20 cellular contexts compared by ENCODE assay signal in genomic region chr1:147851149-147851548, GRCh38. TPM values are rescaled to one million over a fixed set of nuclear protein-coding genes. Genes with fewer than 3 reads are reported as not detected.
DNase-seq lines count a peak whose midpoint lies in the region; ATAC-seq, FAIRE-seq and TF ChIP-seq lines count a peak whose summit lies in the region.
"Had no signal": no experiment of that assay in that cellular context is flagged by ENCODE, and none has a peak within 500 bp of the region (broad histone marks: within the 10 kb centered on the region; RNA-seq: fewer than 3 reads in every experiment).

No MANE protein-coding gene starts in this region.

- H3K79me2 ChIP-seq in HepG2 (ENCODE audit: insufficient read depth, low read length), result no peaks in the 10 kb centered on the region

- peak in 1 of 2 experiments; percentile 71; a peak in 2 of 4 replicates for TF ChIP-seq EP300 in HepG2 (IDR thresholded peaks at IDR 0.05; ENCODE audit: low read depth in 2 of 2, low read length in 2 of 2)
- peak; percentile 23; the same call in 1 of the 2 replicates for TF ChIP-seq EP300 in HepG2 (CRISPR knock-in tag; IDR thresholded peaks at IDR 0.05; ENCODE audit: borderline replicate concordance)

- H3K27me3 ChIP-seq in HepG2 (ENCODE audit: control insufficient read depth in 1 of 2, insufficient read depth in 2 of 2, low read length in 2 of 2), result no peaks in the 10 kb centered on the region
- H3K27me3 ChIP-seq: sigmoid colon had no signal

- no peak for TF ChIP-seq RAD21 in HepG2 (CRISPR knock-in tag; IDR thresholded peaks at IDR 0.05)

- no peak overlapping the region for H3K9ac ChIP-seq in HepG2 (ENCODE audit: insufficient read depth, low read depth, low read length)

- in situ Hi-C loops in HepG2 (cut with HindIII; ENCODE audit: extremely low pct_ligation_motif_present, low pct_unique_long_range_greater_than_20kb), result no loop called here

- H3K4me1 ChIP-seq in HepG2 (ENCODE audit: insufficient read depth, low read length), result peaks cover 28% of the 10 kb centered on the region
- H3K4me1 ChIP-seq: sigmoid colon had no signal

- no peak overlapping the region for H3K27ac ChIP-seq in HepG2 (ENCODE audit: extremely low read length, insufficient read depth, low read length)
- H3K27ac ChIP-seq: sigmoid colon had no signal

- TF ChIP-seq CTCF in choroid plexus epithelial cell (conservative IDR thresholded peaks at IDR 0.05; ENCODE audit: low read depth, low read length), result no peak
- TF ChIP-seq CTCF in HepG2 (CRISPR knock-in tag; IDR thresholded peaks at IDR 0.05), result no peak

- H3K9me3 ChIP-seq in HepG2 (ENCODE audit: low read length), result no peaks in the 10 kb centered on the region
- H3K9me3 ChIP-seq: sigmoid colon had no signal

- DNase-seq in EL (peak; percentile 32), NCI-H69 (lab: John Stamatoyannopoulos, UW) (peak; percentile 6), choroid plexus epithelial cell (ENCODE audit: low read depth) (peak; percentile 60), HepG2 (ENCODE audit: low spot score) (peak; percentile 80), Right ventricle myocardium superior (no peak), activated gamma-delta T cell treated with Interleukin-2 at 50 U/mL for 16 hours (no peak), NCI-H2171 (lab: John Stamatoyannopoulos, UW) (no peak)
- no peak for DNase-seq in activated T-cell treated with anti-CD3 and anti-CD28 coated beads, Interleukin-2, amount 50 U/mL, for 48 hours
- DNase-seq: activated CD8-positive, alpha-beta memory T cell treated with anti-CD3 and anti-CD28 coated beads, Interleukin-2, amount 10 ng/mL, durations not matched to agents 7 days and 5 days; activated effector memory CD4-positive, alpha-beta T cell treated with anti-CD3 and anti-CD28 coated beads, Interleukin-2, amount 50 U/mL, for 16 hours; amniotic stem cell; head of caudate nucleus; NCI-H1092; nucleus accumbens; SHP77 treated with DMSO at 0.1 percent for 48 hours; sigmoid colon had no signal

- BruUV-seq in HepG2 (replicated peaks; lab: Mats Ljungman, UMichigan), result no TSS peak

- POLR2A ChIA-PET in HepG2 (lab: Yijun Ruan, JAX), result no interaction called here

- intact Hi-C loops in HepG2 (cut with micrococcal nuclease; ENCODE audit: unreplicated experiment) (no loop called here), Right ventricle myocardium superior (cut with DNase I) (no loop called here)

- no peaks in the 10 kb centered on the region for H4K20me1 ChIP-seq in HepG2 (ENCODE audit: insufficient read depth, low read length)

- peak overlapping the region; percentile 18; the same call in 1 of the 2 replicates for H3K4me2 ChIP-seq in HepG2 (ENCODE audit: low read depth, low read length)

- H3K36me3 ChIP-seq in HepG2 (replicated peaks in 1 of 2; ENCODE audit: control insufficient read depth in 1 of 2, insufficient read depth in 2 of 2, low read length in 2 of 2), result no peaks in the 10 kb centered on the region
- H3K36me3 ChIP-seq: sigmoid colon had no signal

- H3K4me3 ChIP-seq in choroid plexus epithelial cell (ENCODE audit: low read depth, low read length) (no peak overlapping the region), HepG2 (replicated peaks in 1 of 3; ENCODE audit: insufficient read depth in 1 of 3, low read depth in 2 of 3, low read length in 3 of 3) (no peak overlapping the region)
- H3K4me3 ChIP-seq: sigmoid colon had no signal

- H2AFZ ChIP-seq in HepG2 (ENCODE audit: low read length), result no peak overlapping the region

- peak; percentile 92 for ATAC-seq in HepG2
- ATAC-seq in Right ventricle myocardium superior (ENCODE audit: poor library complexity), result no peak
- ATAC-seq: activated CD8-positive, alpha-beta memory T cell treated with anti-CD3 and anti-CD28 coated beads, Interleukin-2, amount 10 ng/mL, durations not matched to agents 7 days and 5 days had no signal

- 0% methylated on average over 2 of the region's 2 CpGs for WGBS in HepG2 (ENCODE audit: low lambda C conversion rate)

- TF ChIP-seq POLR2A in HepG2 (IDR thresholded peaks at IDR 0.05; ENCODE audit: insufficient read depth in 1 of 2, low read depth in 2 of 2, low read length in 2 of 2), result no peak

- CTCF ChIA-PET in HepG2 (lab: Yijun Ruan, JAX; ENCODE audit: low intra/inter-chr PET ratio, low total read pairs), result no interaction called here

- no peak for FAIRE-seq in HepG2 (lab: Jason Lieb, UNC)
- FAIRE-seq: keratinocyte had no signal

TF ChIP-seq in HepG2, 621 proteins besides CTCF, POLR2A, EP300 and RAD21 (continues in another document):
- TF ChIP-seq HNF4G (IDR thresholded peaks at IDR 0.05; ENCODE audit: borderline replicate concordance, low read depth, low read length), result peak; percentile 82; the same call in 1 of the 2 replicates
- no peak; the same call in 1 of the 2 replicates for TF ChIP-seq HNF4G (CRISPR knock-in tag; IDR thresholded peaks at IDR 0.05; ENCODE audit: borderline replicate concordance, low read depth)
- TF ChIP-seq, protein P1, sequence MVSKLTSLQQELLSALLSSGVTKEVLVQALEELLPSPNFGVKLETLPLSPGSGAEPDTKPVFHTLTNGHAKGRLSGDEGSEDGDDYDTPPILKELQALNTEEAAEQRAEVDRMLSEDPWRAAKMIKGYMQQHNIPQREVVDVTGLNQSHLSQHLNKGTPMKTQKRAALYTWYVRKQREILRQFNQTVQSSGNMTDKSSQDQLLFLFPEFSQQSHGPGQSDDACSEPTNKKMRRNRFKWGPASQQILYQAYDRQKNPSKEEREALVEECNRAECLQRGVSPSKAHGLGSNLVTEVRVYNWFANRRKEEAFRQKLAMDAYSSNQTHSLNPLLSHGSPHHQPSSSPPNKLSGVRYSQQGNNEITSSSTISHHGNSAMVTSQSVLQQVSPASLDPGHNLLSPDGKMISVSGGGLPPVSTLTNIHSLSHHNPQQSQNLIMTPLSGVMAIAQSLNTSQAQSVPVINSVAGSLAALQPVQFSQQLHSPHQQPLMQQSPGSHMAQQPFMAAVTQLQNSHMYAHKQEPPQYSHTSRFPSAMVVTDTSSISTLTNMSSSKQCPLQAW (CRISPR knock-in tag; IDR thresholded peaks at IDR 0.05), result no peak
- TF ChIP-seq ETV5 (CRISPR knock-in tag; IDR thresholded peaks at IDR 0.05; ENCODE audit: borderline replicate concordance), result peak; percentile 33; the same call in 1 of the 2 replicates
- TF ChIP-seq ZSCAN29 (CRISPR knock-in tag; conservative IDR thresholded peaks at IDR 0.05), result no peak
- peak; percentile 72 for TF ChIP-seq NR2F6 (IDR thresholded peaks at IDR 0.05)
- peak; percentile 71 for TF ChIP-seq NR2F6 (CRISPR knock-in tag; IDR thresholded peaks at IDR 0.05)
- TF ChIP-seq SOX6 (IDR thresholded peaks at IDR 0.05), result no peak
- peak; percentile 47; the same call in 1 of the 2 replicates for TF ChIP-seq SOX6 (CRISPR knock-in tag; IDR thresholded peaks at IDR 0.05)
- TF ChIP-seq ZNF496 (CRISPR knock-in tag; IDR thresholded peaks at IDR 0.05; ENCODE audit: insufficient replicate concordance), result no peak
- peak; percentile 34; the same call in 1 of the 2 replicates for TF ChIP-seq RXRB (CRISPR knock-in tag; IDR thresholded peaks at IDR 0.05; ENCODE audit: borderline replicate concordance)
- TF ChIP-seq SOX5 (CRISPR knock-in tag; IDR thresholded peaks at IDR 0.05; ENCODE audit: borderline replicate concordance), result peak; percentile 28; the same call in 1 of the 2 replicates
- 0 out of 2 replicates have a peak, but pooled peaks have one; percentile 36 for TF ChIP-seq RCOR2 (CRISPR knock-in tag; IDR thresholded peaks at IDR 0.05)
- peak; percentile 55; the same call in 1 of the 2 replicates for TF ChIP-seq ELF3 (CRISPR knock-in tag; IDR thresholded peaks at IDR 0.05)
- TF ChIP-seq, protein P2, sequence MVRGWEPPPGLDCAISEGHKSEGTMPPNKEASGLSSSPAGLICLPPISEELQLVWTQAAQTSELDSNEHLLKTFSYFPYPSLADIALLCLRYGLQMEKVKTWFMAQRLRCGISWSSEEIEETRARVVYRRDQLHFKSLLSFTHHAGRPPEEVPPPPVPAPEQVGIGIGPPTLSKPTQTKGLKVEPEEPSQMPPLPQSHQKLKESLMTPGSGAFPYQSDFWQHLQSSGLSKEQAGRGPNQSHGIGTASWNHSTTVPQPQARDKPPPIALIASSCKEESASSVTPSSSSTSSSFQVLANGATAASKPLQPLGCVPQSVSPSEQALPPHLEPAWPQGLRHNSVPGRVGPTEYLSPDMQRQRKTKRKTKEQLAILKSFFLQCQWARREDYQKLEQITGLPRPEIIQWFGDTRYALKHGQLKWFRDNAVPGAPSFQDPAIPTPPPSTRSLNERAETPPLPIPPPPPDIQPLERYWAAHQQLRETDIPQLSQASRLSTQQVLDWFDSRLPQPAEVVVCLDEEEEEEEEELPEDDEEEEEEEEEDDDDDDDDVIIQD (CRISPR knock-in tag; IDR thresholded peaks at IDR 0.05; ENCODE audit: low read depth), result peak; percentile 43
- TF ChIP-seq JUN (CRISPR knock-in tag; IDR thresholded peaks at IDR 0.05), result peak; percentile 79
- TF ChIP-seq NR2F1 (CRISPR knock-in tag; IDR thresholded peaks at IDR 0.05), result peak; percentile 56 to 90; a peak in 3 of 4 replicates
- TF ChIP-seq NFE2 (CRISPR knock-in tag; IDR thresholded peaks at IDR 0.05), result no peak; the same call in 1 of the 2 replicates

RNA-seq across cellular contexts. Expression of gene GJA8, which starts 51.4 kb away (rescaled TPM):
- total RNA-seq in HepG2 (2016; rRNA removed; fragmentation: Illumina TruSeq; extraction: Trizol) (not detected in 2 replicates), Right ventricle myocardium superior (not detected)
- not detected in 2 replicates for total RNA-seq in HepG2 (2016; cell fraction: cytosol; rRNA removed; fragmentation: Illumina TruSeq; extraction: Trizol; ENCODE audit: low read depth)
- total RNA-seq in HepG2 (2016; cell fraction: insoluble cytoplasmic fraction; rRNA removed; fragmentation: Illumina TruSeq; extraction: Trizol), result not detected in 2 replicates
- not detected in 2 replicates for total RNA-seq in HepG2 (2016; cell fraction: membrane; rRNA removed; fragmentation: Illumina TruSeq; extraction: Trizol)
- total RNA-seq in HepG2 (2016; cell fraction: nucleus; rRNA removed; fragmentation: Illumina TruSeq; extraction: Trizol), result not detected in 2 replicates
- not detected in 2 replicates for polyA plus RNA-seq in HepG2 (2011; rRNA removed)
- polyA plus RNA-seq in HepG2 (2011; cell fraction: cytosol; rRNA removed), result not detected in 2 replicates
- not detected in 2 replicates for polyA plus RNA-seq in HepG2 (2011; cell fraction: nucleus; rRNA removed)
- polyA plus RNA-seq in HepG2 (2012), result not detected in 2 replicates
- polyA plus RNA-seq in HepG2 (2016; cell fraction: cytosol; fragmentation: Illumina TruSeq; extraction: Trizol; ENCODE audit: low read depth), result not detected in 2 replicates
- not detected in 2 replicates for polyA plus RNA-seq in HepG2 (2016; cell fraction: insoluble cytoplasmic fraction; fragmentation: Illumina TruSeq; extraction: Trizol; ENCODE audit: low read depth)
- not detected in 2 replicates for polyA plus RNA-seq in HepG2 (2016; cell fraction: membrane; fragmentation: Illumina TruSeq; extraction: Trizol; ENCODE audit: low read depth)
- not detected in 2 replicates for polyA plus RNA-seq in HepG2 (2016; cell fraction: nucleus; fragmentation: Illumina TruSeq; extraction: Trizol; ENCODE audit: insufficient read depth, low read depth)
- not detected in 2 replicates for polyA minus RNA-seq in HepG2 (2011; rRNA and poly(A)+ RNA removed; ENCODE audit: low replicate concordance)
- not detected in 2 replicates for polyA minus RNA-seq in HepG2 (2011; cell fraction: cytosol; rRNA and poly(A)+ RNA removed)
- polyA minus RNA-seq in HepG2 (2011; cell fraction: nucleus; rRNA and poly(A)+ RNA removed), result not detected in 2 replicates
- total RNA-seq: activated CD8-positive, alpha-beta memory T cell treated with anti-CD3 and anti-CD28 coated beads, Interleukin-2, amount 10 ng/mL, durations not matched to agents 7 days and 5 days; mononuclear cell; sigmoid colon; temporal lobe had no signal
- polyA plus RNA-seq: esophagus, keratinocyte, sigmoid colon had no signal

Comparison
In these comparisons a context has a peak if more than half of its experiments do, and no peak if none do; other contexts are left out.
1. DNase-seq: peak in EL (single experiment), NCI-H69 (single experiment), choroid plexus epithelial cell (single experiment) and HepG2 (single experiment); none in Right ventricle myocardium superior (single experiment), activated gamma-delta T cell treated with Interleukin-2 at 50 U/mL for 16 hours (single experiment), activated T-cell treated with anti-CD3 and anti-CD28 coated beads, Interleukin-2, amount 50 U/mL, for 48 hours (0 of 2) and NCI-H2171 (single experiment).